8 cellular contexts compared by ENCODE assay signal in the genomic region with DNA sequence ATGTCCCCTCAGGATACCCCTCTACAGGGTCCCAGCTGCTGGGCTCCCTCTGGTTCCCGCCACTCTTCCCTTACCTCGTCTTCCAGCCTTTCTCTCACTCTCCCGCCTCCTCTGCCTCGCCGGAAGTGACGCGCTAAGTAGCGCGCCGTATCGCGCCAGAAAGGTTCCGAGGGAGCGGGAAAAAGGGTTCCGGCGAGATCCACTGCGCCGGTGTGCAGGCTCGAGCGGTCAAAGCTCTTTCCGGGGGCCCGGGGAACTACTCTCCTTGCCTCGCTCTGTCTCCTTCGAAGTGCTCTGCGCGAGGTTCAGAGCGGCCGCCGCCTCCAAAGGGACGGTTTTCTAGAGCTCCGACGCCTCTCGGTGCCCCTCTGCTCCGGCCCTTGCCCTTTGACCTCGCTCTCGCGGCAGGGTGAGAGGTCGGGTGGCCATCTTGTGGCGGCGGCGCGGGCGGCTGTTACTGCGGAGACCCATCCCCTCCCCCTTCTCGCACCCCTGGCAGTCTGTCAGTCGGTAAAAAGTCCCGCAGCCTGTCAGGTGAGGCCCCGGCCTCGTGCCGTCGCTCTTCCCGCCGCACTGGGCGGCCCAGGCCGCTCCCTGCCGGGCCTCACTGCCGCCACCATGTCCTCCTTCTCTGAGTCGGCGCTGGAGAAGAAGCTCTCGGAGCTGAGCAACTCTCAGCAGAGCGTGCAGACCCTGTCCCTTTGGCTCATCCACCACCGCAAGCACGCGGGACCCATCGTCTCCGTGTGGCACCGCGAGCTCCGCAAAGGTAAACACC. TPM values are rescaled to one million over a fixed set of nuclear protein-coding genes. Genes with fewer than 3 reads are reported as not detected.
DNase-seq lines count a peak whose midpoint lies in the region; ATAC-seq and TF ChIP-seq lines count a peak whose summit lies in the region.

A gene with protein sequence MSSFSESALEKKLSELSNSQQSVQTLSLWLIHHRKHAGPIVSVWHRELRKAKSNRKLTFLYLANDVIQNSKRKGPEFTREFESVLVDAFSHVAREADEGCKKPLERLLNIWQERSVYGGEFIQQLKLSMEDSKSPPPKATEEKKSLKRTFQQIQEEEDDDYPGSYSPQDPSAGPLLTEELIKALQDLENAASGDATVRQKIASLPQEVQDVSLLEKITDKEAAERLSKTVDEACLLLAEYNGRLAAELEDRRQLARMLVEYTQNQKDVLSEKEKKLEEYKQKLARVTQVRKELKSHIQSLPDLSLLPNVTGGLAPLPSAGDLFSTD (plus strand): TSS at position 417 of the 778 bp plus-strand sequence. CDS start 202 bp downstream, at position 619.
TTI1 (minus strand) TSS at position 127 of the 778 bp plus-strand sequence. CDS start 19,640 bp downstream, outside the sequence.

- H3K27ac Mint-ChIP-seq in brain, result peak within 1 kb of the TSS; percentile 96 to 99 (median 99)

- peaks cover 15% of the 10 kb centered on the region for H3K27me3 Mint-ChIP-seq in brain

- peaks cover 76% of the 10 kb centered on the region for H3K4me1 Mint-ChIP-seq in brain

- intact Hi-C loops in sciatic nerve (cut with DNase I), result no loop called here

- DNase-seq in NK-92 treated with Interleukin-12 subunit alpha and Interleukin-12 subunit beta, amount 100 ng/mL, for 24 hours (lab: John Stamatoyannopoulos, UW), result peak; percentile 85
- DNase-seq in NK-92 (lab: John Stamatoyannopoulos, UW; ENCODE audit: unreplicated experiment) (no peak), NCI-H2107 treated with DMSO at 0.1 percent for 48 hours (lab: John Stamatoyannopoulos, UW; ENCODE audit: unreplicated experiment) (peak; percentile 56), UCSD-AML1 (lab: John Stamatoyannopoulos, UW; ENCODE audit: unreplicated experiment) (peak; percentile 87), iPS DF 19.7 (ENCODE audit: low read depth, low spot score) (peak; percentile 79), sciatic nerve (ENCODE audit: low spot score) (peak; percentile 96)

- peaks cover 51% of the 10 kb centered on the region for H3K36me3 Mint-ChIP-seq in brain

- peaks cover 0 to 7% (median 3%) of the 10 kb centered on the region in 5 experiments for H3K9me3 Mint-ChIP-seq in brain

- ATAC-seq in HG03045 (IDR thresholded peaks at IDR 0.05; ENCODE audit: unreplicated experiment), result peak; percentile 78
- ATAC-seq in sciatic nerve, result peak; percentile 99

- peak within 1 kb of the TSS; percentile 94 to 98 (median 96) for H3K4me3 Mint-ChIP-seq in brain

- no peak for TF ChIP-seq CTCF in brain (conservative IDR thresholded peaks at IDR 0.05)

RNA-seq across cellular contexts. Expression of the first gene that starts in this region (rescaled TPM):
- 24.2 TPM for polyA plus RNA-seq in brain (ENCODE audit: insufficient read depth, low read depth, low replicate concordance)
- 41.9 TPM for total RNA-seq in sciatic nerve

RNA-seq across cellular contexts. Expression of gene TTI1, which starts in this region (rescaled TPM):
- 30.7 TPM for polyA plus RNA-seq in brain (ENCODE audit: insufficient read depth, low read depth, low replicate concordance)
- 15.2 TPM for total RNA-seq in sciatic nerve
